ENCODE assay signal across 19 cellular contexts in the genomic region with DNA sequence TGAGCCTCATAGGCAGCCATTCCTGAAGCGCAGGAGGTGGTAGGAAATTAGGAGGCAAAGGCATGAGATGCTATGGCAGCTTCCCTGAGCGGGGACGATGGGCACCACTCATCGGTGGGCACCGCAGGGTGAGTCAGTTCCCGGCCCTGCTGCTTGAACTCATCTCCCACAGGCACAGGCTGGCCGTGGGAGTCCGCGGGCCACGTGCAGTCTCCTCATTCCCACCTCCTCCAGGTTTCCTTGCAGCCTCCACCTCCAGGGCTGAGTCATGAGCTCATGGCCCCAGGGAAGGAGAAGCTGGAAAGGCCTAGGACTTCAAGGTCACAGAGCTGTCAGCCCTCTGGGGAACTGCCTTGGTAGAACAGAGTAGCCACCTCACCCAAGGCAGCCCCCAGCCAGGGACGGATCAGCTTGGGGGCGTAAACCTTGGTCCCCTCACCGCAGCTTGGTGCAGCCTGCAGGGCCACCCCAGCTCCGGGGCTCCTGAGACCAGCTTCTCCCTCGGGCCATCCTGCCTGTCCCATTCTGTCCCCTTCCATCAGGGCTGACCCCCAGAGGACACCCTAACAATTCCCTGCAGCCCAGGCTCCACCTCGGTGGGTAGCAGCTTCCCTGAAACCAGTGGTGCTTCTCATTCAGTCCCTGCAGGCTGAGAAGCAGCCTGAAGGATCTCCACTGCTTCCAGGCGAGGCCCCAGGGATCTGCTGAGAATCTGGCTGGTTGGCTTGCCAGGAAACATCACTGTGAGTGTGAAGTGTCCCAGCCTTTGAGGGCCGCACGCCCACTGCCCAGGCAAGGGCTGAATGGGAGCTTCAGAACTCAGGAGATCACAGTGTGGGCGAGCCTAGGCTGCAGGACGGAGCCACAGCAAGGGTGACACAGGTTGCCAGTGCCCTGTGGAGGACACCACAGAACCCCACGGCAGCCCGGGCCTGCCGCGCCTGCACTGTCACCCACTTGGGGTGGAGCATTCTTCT.
DNase-seq lines count a peak whose midpoint lies in the region; ATAC-seq and TF ChIP-seq lines count a peak whose summit lies in the region.
"Had no signal": no experiment of that assay in that cellular context is flagged by ENCODE, and none has a peak within 500 bp of the region (broad histone marks: within the 10 kb centered on the region; RNA-seq: fewer than 3 reads in every experiment).

No MANE protein-coding gene starts in this region.

- H3K4me3 ChIP-seq in BLaER1 (no peak overlapping the region), HCT116 (replicated peaks in 1 of 2; ENCODE audit: low read depth in 1 of 2, low read length in 2 of 2) (no peak overlapping the region), dorsolateral prefrontal cortex (no peak overlapping the region), trophoblast cell (ENCODE audit: low read depth, low read length) (no peak overlapping the region)
- H3K4me3 ChIP-seq: GM23338, SJSA1, skin epidermis had no signal

- WGBS in trophoblast cell (ENCODE audit: extremely low coverage, insufficient coverage, insufficient read length): no CpG with 5 or more reads among the region's 25 CpGs

- H2BK120ac ChIP-seq in trophoblast cell (ENCODE audit: insufficient read depth, low read length, poor library complexity): no peak overlapping the region

- no peak for TF ChIP-seq RAD21 in HCT116 (IDR thresholded peaks at IDR 0.05; ENCODE audit: low read depth)

- TF ChIP-seq POLR2A in HCT116 (IDR thresholded peaks at IDR 0.05; ENCODE audit: borderline replicate concordance, extremely low read depth, insufficient read depth, insufficient read length): no peak

- ATAC-seq in HCT116: 0 out of 2 replicates have a peak, but pooled peaks have one; percentile 20
- ATAC-seq in HG02798 (IDR thresholded peaks at IDR 0.05; ENCODE audit: poor library complexity, unreplicated experiment): no peak

- no peak overlapping the region for H4K12ac ChIP-seq in trophoblast cell (ENCODE audit: low read depth, low read length)

- intact Hi-C loops in HCT116 (cut with micrococcal nuclease) (no loop called here), dorsolateral prefrontal cortex (cut with DNase I) (loop anchor here in 1 of 2 donors (2.0 kb wide), 2 partner anchors 62 to 150 kb away; partner anchors contain the start of gene MEF2A)

- H4K20me1 ChIP-seq in BLaER1 (no peaks in the 10 kb centered on the region), HCT116 (ENCODE audit: insufficient read depth) (no peaks in the 10 kb centered on the region)

- H3K27me3 ChIP-seq in BLaER1 (no peaks in the 10 kb centered on the region), HCT116 (ENCODE audit: insufficient read depth, low read length) (no peaks in the 10 kb centered on the region), dorsolateral prefrontal cortex (no peaks in the 10 kb centered on the region), trophoblast cell (ENCODE audit: insufficient read depth, low read length) (no peaks in the 10 kb centered on the region)
- H3K27me3 ChIP-seq: SJSA1 had no signal

- no peaks in the 10 kb centered on the region for H3K9me2 ChIP-seq in HCT116 (ENCODE audit: insufficient read depth)

- H3K14ac ChIP-seq in trophoblast cell (ENCODE audit: low read length): no peak overlapping the region

- RAD21 ChIA-PET in HCT116 (lab: Charles Lee; ENCODE audit: low non-redundant PET in 1 of 2, low total read pairs in 2 of 2, uncharacterized antibody in 2 of 2, unreplicated experiment in 2 of 2): no interaction called here

- H3K23ac ChIP-seq in trophoblast cell (ENCODE audit: low read length): no peak overlapping the region

- no peak overlapping the region for H3K9ac ChIP-seq in BLaER1
- H3K9ac ChIP-seq in HCT116 (ENCODE audit: low read length): no peak overlapping the region
- no peak overlapping the region for H3K9ac ChIP-seq in trophoblast cell (ENCODE audit: low read length)

- H3K9me3 ChIP-seq in BLaER1 (0 out of 2 replicates have a peak, but pooled peaks cover 4% of the 10 kb centered on the region), HCT116 (ENCODE audit: control insufficient read depth in 1 of 2, insufficient read depth in 1 of 2, low read depth in 1 of 2, low read length in 2 of 2) (no peaks in the 10 kb centered on the region), trophoblast cell (ENCODE audit: insufficient read depth, low read depth, low read length) (no peaks in the 10 kb centered on the region)
- H3K9me3 ChIP-seq: SJSA1 had no signal

- POLR2A ChIA-PET in HCT116 (lab: Charles Lee): no interaction called here

- H2BK5ac ChIP-seq in trophoblast cell (ENCODE audit: low read depth, low read length, poor library complexity): no peak overlapping the region

- no peak overlapping the region for H4K8ac ChIP-seq in trophoblast cell (ENCODE audit: low read depth, low read length)

- H2AFZ ChIP-seq in HCT116 (ENCODE audit: low read depth, low read length, poor library complexity, severe bottlenecking): no peak overlapping the region
- H2AFZ ChIP-seq in trophoblast cell (ENCODE audit: insufficient read depth, low read length, poor library complexity): no peak overlapping the region

- H3K36me3 ChIP-seq in BLaER1 (no peaks in the 10 kb centered on the region), HCT116 (ENCODE audit: control insufficient read depth in 1 of 2, insufficient read depth in 2 of 2, low read length in 2 of 2) (no peaks in the 10 kb centered on the region), trophoblast cell (ENCODE audit: control insufficient read depth in 1 of 2, insufficient read depth in 2 of 2, low read length in 2 of 2) (no peaks in the 10 kb centered on the region)
- H3K36me3 ChIP-seq: SJSA1 had no signal

- CTCF ChIA-PET in HCT116 (lab: Charles Lee): interaction anchor here (2.4 kb wide), 1 partner anchor 289 kb away, joined by 11 read pairs; no protein-coding TSS in a partner anchor

- no peak overlapping the region for H4K91ac ChIP-seq in trophoblast cell (ENCODE audit: low read depth, low read length)

- no peak overlapping the region for H3K18ac ChIP-seq in trophoblast cell (ENCODE audit: low read length)

- H3K79me2 ChIP-seq in HCT116 (ENCODE audit: insufficient read depth, low read length) (no peaks in the 10 kb centered on the region), trophoblast cell (ENCODE audit: control insufficient read depth, insufficient read depth, low read length, poor library complexity) (no peaks in the 10 kb centered on the region)

- no peak overlapping the region for H2AK5ac ChIP-seq in trophoblast cell (ENCODE audit: low read length)

- H3K4me2 ChIP-seq in BLaER1 (peak overlapping the region; percentile 80), HCT116 (ENCODE audit: low read length) (no peak overlapping the region), trophoblast cell (ENCODE audit: low read length) (no peak overlapping the region)
- H3K4me2 ChIP-seq: GM23338 had no signal

- no peaks in the 10 kb centered on the region for H3K79me1 ChIP-seq in trophoblast cell (ENCODE audit: low read length)

- no TSS peak for BruUV-seq in HCT116 (replicated peaks; lab: Mats Ljungman, UMichigan)

- H2BK12ac ChIP-seq in trophoblast cell (ENCODE audit: low read length): no peak overlapping the region

- no peak overlapping the region for H3K4ac ChIP-seq in trophoblast cell (ENCODE audit: low read depth, low read length)

- H3K4me1 ChIP-seq in BLaER1 (peaks cover 52% of the 10 kb centered on the region), HCT116 (ENCODE audit: control insufficient read depth in 1 of 2, insufficient read depth in 2 of 2, low read length in 2 of 2) (peaks cover 0 to 7% of the 10 kb centered on the region in 2 experiments; a peak in 1 of 4 replicates), trophoblast cell (ENCODE audit: control insufficient read depth in 1 of 2, insufficient read depth in 2 of 2, low read length in 2 of 2) (peaks cover 4 to 8% of the 10 kb centered on the region in 2 experiments)
- H3K4me1 ChIP-seq: SJSA1 had no signal

- DNase-seq in HCT116 (ENCODE audit: low read depth, low spot score) (no peak), dorsolateral prefrontal cortex (peak in 7 of 10 donors; percentile 30 to 84 (median 61)), trophoblast cell (peak; percentile 38 to 56), NCI-H2227 (lab: John Stamatoyannopoulos, UW; ENCODE audit: unreplicated experiment) (no peak), NCI-H187 (lab: John Stamatoyannopoulos, UW) (no peak), NCI-H526 treated with DMSO at 0.1 percent for 48 hours (lab: John Stamatoyannopoulos, UW) (no peak)
- DNase-seq: activated naive CD4-positive, alpha-beta T cell treated with anti-CD3 and anti-CD28 coated beads for 36 hours; COR-L47; erythroblast; GDM1; immature natural killer cell; mesendoderm; NCI-H1105 treated with DMSO at 0.1 percent for 48 hours; NCI-H446 had no signal

- H3K27ac ChIP-seq in BLaER1 (peak overlapping the region; percentile 29; the same call in 1 of the 2 replicates), HCT116 (ENCODE audit: low read depth, low read length) (no peak overlapping the region), dorsolateral prefrontal cortex (peak overlapping the region in 48 of 59 donors; percentile 6 to 83 (median 64)), trophoblast cell (ENCODE audit: low read depth, low read length) (no peak overlapping the region)
- H3K27ac ChIP-seq: SJSA1, skin epidermis had no signal

- TF ChIP-seq CTCF in HCT116 (IDR thresholded peaks at IDR 0.05 in 2 of 3, conservative IDR thresholded peaks at IDR 0.05 in 1 of 3; ENCODE audit: borderline replicate concordance in 1 of 3, insufficient read depth in 1 of 3, low read depth in 2 of 3, low read length in 2 of 3): no peak
- no peak for TF ChIP-seq CTCF in dorsolateral prefrontal cortex (IDR thresholded peaks at IDR 0.05 in 54 of 56, conservative IDR thresholded peaks at IDR 0.05 in 2 of 56; ENCODE audit: low read depth in 1 of 56, partially characterized antibody in 56 of 56)

TF ChIP-seq in HCT116, 20 proteins besides CTCF, POLR2A, EP300 and RAD21 (continues in another document):
- TF ChIP-seq POLR2AphosphoS5 (IDR thresholded peaks at IDR 0.05; ENCODE audit: low read depth, low read length): no peak
- TF ChIP-seq ELF1 (IDR thresholded peaks at IDR 0.05; ENCODE audit: borderline replicate concordance, low read depth): no peak
- TF ChIP-seq EZH2phosphoT487 (IDR thresholded peaks at IDR 0.05; ENCODE audit: borderline replicate concordance): no peak
- no peak for TF ChIP-seq SRF (IDR thresholded peaks at IDR 0.05; ENCODE audit: low read depth)
- TF ChIP-seq TCF7L2 (IDR thresholded peaks at IDR 0.05; ENCODE audit: borderline replicate concordance, extremely low read depth, insufficient read depth, insufficient read length): no peak
- no peak for TF ChIP-seq EGR1 (IDR thresholded peaks at IDR 0.05; ENCODE audit: low read depth)
- TF ChIP-seq YY1 (IDR thresholded peaks at IDR 0.05; ENCODE audit: extremely low read depth, insufficient replicate concordance, low read depth, low read length): no peak
- TF ChIP-seq CEBPB (IDR thresholded peaks at IDR 0.05; ENCODE audit: low read depth): no peak
- no peak for TF ChIP-seq JUND (IDR thresholded peaks at IDR 0.05)
- no peak for TF ChIP-seq EZH2 (IDR thresholded peaks at IDR 0.05)
- TF ChIP-seq ZFX (IDR thresholded peaks at IDR 0.05): no peak
- no peak for TF ChIP-seq CBX3 (IDR thresholded peaks at IDR 0.05; ENCODE audit: low read depth)
- no peak for TF ChIP-seq SP1 (IDR thresholded peaks at IDR 0.05; ENCODE audit: low read depth)

Comparison
In these comparisons a context has a peak if more than half of its experiments do, and no peak if none do; other contexts are left out.
1. H3K27ac ChIP-seq: peak in BLaER1 (single experiment) and dorsolateral prefrontal cortex (48 of 59); none in HCT116 (single experiment) and trophoblast cell (single experiment).
2. DNase-seq: peak in dorsolateral prefrontal cortex (7 of 10) and trophoblast cell (2 of 2); none in HCT116 (single experiment), NCI-H2227 (single experiment), NCI-H187 (0 of 2) and NCI-H526 treated with DMSO at 0.1 percent for 48 hours (single experiment).